9 cellular contexts compared by ENCODE assay signal in genomic region chr7:144812379-144813283, GRCh38. TPM values are rescaled to one million over a fixed set of nuclear protein-coding genes. Genes with fewer than 3 reads are reported as not detected.
DNase-seq lines count a peak whose midpoint lies in the region; ATAC-seq and TF ChIP-seq lines count a peak whose summit lies in the region.
"Had no signal": no experiment of that assay in that cellular context is flagged by ENCODE, and none has a peak within 500 bp of the region (broad histone marks: within the 10 kb centered on the region; RNA-seq: fewer than 3 reads in every experiment).

No MANE protein-coding gene starts in this region.

- intact Hi-C loops in mucosa of descending colon (cut with DNase I, micrococcal nuclease) = no loop called here

- H3K9me3 Mint-ChIP-seq in neural progenitor cell = no peaks in the 10 kb centered on the region

- no peak overlapping the region for H3K4me3 Mint-ChIP-seq in neural progenitor cell

- no peak overlapping the region for H3K4me3 ChIP-seq in OCI-LY3 (ENCODE audit: low read length)
- H3K4me3 ChIP-seq in mucosa of descending colon = no peak overlapping the region
- no peak overlapping the region for H3K4me3 ChIP-seq in neural progenitor cell

- TF ChIP-seq CTCF in OCI-LY3 (IDR thresholded peaks at IDR 0.05; ENCODE audit: low read depth, low read length) (no peak), mucosa of descending colon (IDR thresholded peaks at IDR 0.05) (no peak), neural progenitor cell (IDR thresholded peaks at IDR 0.05) (no peak), foreskin keratinocyte (conservative IDR thresholded peaks at IDR 0.05) (no peak)

- H3K36me3 ChIP-seq in OCI-LY3 (replicated peaks; ENCODE audit: low read depth, low read length) (no peaks in the 10 kb centered on the region), mucosa of descending colon (ENCODE audit: low read depth) (no peaks in the 10 kb centered on the region), neural progenitor cell (no peaks in the 10 kb centered on the region)

- H2AFZ ChIP-seq in OCI-LY3 (ENCODE audit: low read depth, low read length) (peak overlapping the region; percentile 83), neural progenitor cell (replicated peaks) (no peak overlapping the region)

- no peak overlapping the region for H3K27ac Mint-ChIP-seq in neural progenitor cell

- H3K27ac ChIP-seq in OCI-LY3 (ENCODE audit: low read length) (no peak overlapping the region), neural progenitor cell (no peak overlapping the region), foreskin keratinocyte (no peak overlapping the region)

- H3K27me3 Mint-ChIP-seq in neural progenitor cell (ENCODE audit: insufficient read depth, low read depth) = no peaks in the 10 kb centered on the region

- no peaks in the 10 kb centered on the region for H3K4me1 Mint-ChIP-seq in neural progenitor cell

- H4K20me1 ChIP-seq in OCI-LY3 (ENCODE audit: insufficient read depth, low read length) (no peaks in the 10 kb centered on the region), neural progenitor cell (ENCODE audit: low read depth) (no peaks in the 10 kb centered on the region)

- no peak overlapping the region for H3K9ac ChIP-seq in OCI-LY3 (ENCODE audit: low read length)
- no peak overlapping the region for H3K9ac ChIP-seq in neural progenitor cell

- H3K9me3 ChIP-seq in OCI-LY3 (ENCODE audit: insufficient read depth, low read length) (no peaks in the 10 kb centered on the region), mucosa of descending colon (no peaks in the 10 kb centered on the region), neural progenitor cell (ENCODE audit: low read depth) (no peaks in the 10 kb centered on the region)

- no peaks in the 10 kb centered on the region for H3K36me3 Mint-ChIP-seq in neural progenitor cell

- DNase-seq in mucosa of descending colon (no peak), NCI-H2081 treated with DMSO at 0.1 percent for 48 hours (lab: John Stamatoyannopoulos, UW) (no peak), NCI-H146 treated with DMSO at 0.1 percent for 48 hours (lab: John Stamatoyannopoulos, UW; ENCODE audit: unreplicated experiment) (no peak), neural progenitor cell (ENCODE audit: low spot score) (no peak), foreskin keratinocyte (no peak)
- DNase-seq: IMR-90 had no signal

- H3K27me3 ChIP-seq in OCI-LY3 (ENCODE audit: low read depth, low read length) = no peaks in the 10 kb centered on the region
- no peaks in the 10 kb centered on the region for H3K27me3 ChIP-seq in neural progenitor cell
- no peaks in the 10 kb centered on the region for H3K27me3 ChIP-seq in foreskin keratinocyte

- ATAC-seq in GM18909 (IDR thresholded peaks at IDR 0.05; ENCODE audit: poor library complexity, unreplicated experiment) (peak; percentile 95), HG02623 (IDR thresholded peaks at IDR 0.05; ENCODE audit: unreplicated experiment) (peak; percentile 97), mucosa of descending colon (peak; percentile 69), foreskin keratinocyte (no peak)

- H3F3A ChIP-seq in neural progenitor cell (ENCODE audit: low read depth) = no peaks in the 10 kb centered on the region

- H3K79me2 ChIP-seq in OCI-LY3 (ENCODE audit: low read length) (no peaks in the 10 kb centered on the region), neural progenitor cell (ENCODE audit: low read depth) (no peaks in the 10 kb centered on the region)

- H3K4me2 ChIP-seq in OCI-LY3 (ENCODE audit: low read length) = peak overlapping the region; percentile 41; the same call in 1 of the 2 replicates
- H3K4me2 ChIP-seq in neural progenitor cell = no peak overlapping the region

- H3K4me1 ChIP-seq in OCI-LY3 (ENCODE audit: low read length) = peaks cover 9% of the 10 kb centered on the region
- no peaks in the 10 kb centered on the region for H3K4me1 ChIP-seq in mucosa of descending colon (ENCODE audit: low read depth)
- peaks cover 8% of the 10 kb centered on the region for H3K4me1 ChIP-seq in neural progenitor cell
- H3K4me1 ChIP-seq in foreskin keratinocyte = no peaks in the 10 kb centered on the region

RNA-seq across cellular contexts. Expression of gene TPK1, which starts 23.2 kb away (rescaled TPM):
- total RNA-seq in mucosa of descending colon (10 to 100 TPM; 11.4 to 14.2 (median 13.3) TPM), neural progenitor cell (ENCODE audit: low replicate concordance) (4.8 and 14.5 TPM in 2 replicates), foreskin keratinocyte (1.1 and 1.3 TPM in 2 replicates)
- 0.73 and 1.4 TPM in 2 replicates for polyA plus RNA-seq in foreskin keratinocyte
